ENCODE assay signal across 12 cellular contexts in genomic region chr16:89412811-89413210, GRCh38.
DNase-seq lines count a peak whose midpoint lies in the region; ATAC-seq and TF ChIP-seq lines count a peak whose summit lies in the region.
"Had no signal": no experiment of that assay in that cellular context is flagged by ENCODE, and none has a peak within 500 bp of the region (broad histone marks: within the 10 kb centered on the region; RNA-seq: fewer than 3 reads in every experiment).

No MANE protein-coding gene starts in this region.

- intact Hi-C loops in MCF 10A (cut with micrococcal nuclease) (no loop called here), mammary epithelial cell (cut with micrococcal nuclease) (no loop called here), left ventricle myocardium superior (cut with micrococcal nuclease) (no loop called here)
- intact Hi-C loops in activated CD4-positive, alpha-beta memory T cell treated with anti-CD3 and anti-CD28 coated beads for 36 hours (cut with micrococcal nuclease), result no loop called here

- no peaks in the 10 kb centered on the region for H3K27me3 Mint-ChIP-seq in MCF 10A (ENCODE audit: insufficient read depth, unreplicated experiment)
- no peaks in the 10 kb centered on the region for H3K27me3 Mint-ChIP-seq in activated CD4-positive, alpha-beta memory T cell treated with anti-CD3 and anti-CD28 coated beads for 36 hours

- H3K4me3 ChIP-seq in mammary epithelial cell (replicated peaks in 1 of 3; ENCODE audit: insufficient read depth in 1 of 3, low read depth in 2 of 3, low read length in 3 of 3), result no peak overlapping the region
- H3K4me3 ChIP-seq in smooth muscle cell, result no peak overlapping the region
- H3K4me3 ChIP-seq: coronary artery, PC-9 had no signal

- H3K79me2 ChIP-seq in mammary epithelial cell (ENCODE audit: insufficient read depth, low read length) (peaks cover 96% of the 10 kb centered on the region), smooth muscle cell (ENCODE audit: low read depth) (peaks cover 100% of the 10 kb centered on the region)

- DNase-seq in MCF 10A (ENCODE audit: unreplicated experiment) (no peak), mammary epithelial cell (no peak), left ventricle myocardium superior (peak; percentile 54), smooth muscle cell (lab: John Stamatoyannopoulos, UW; ENCODE audit: unreplicated experiment) (no peak), Kasumi-1 (lab: John Stamatoyannopoulos, UW) (no peak), HPDE6-E6E7 (ENCODE audit: extremely low spot score) (no peak)
- DNase-seq in activated CD4-positive, alpha-beta memory T cell treated with anti-CD3 and anti-CD28 coated beads for 36 hours, result no peak
- no peak for DNase-seq in stimulated activated CD4-positive, alpha-beta T cell treated with anti-CD3 and anti-CD28 coated beads, Interleukin-2, amount 100 ng/mL, for 48 hours
- DNase-seq: activated CD8-positive, alpha-beta memory T cell treated with anti-CD3 and anti-CD28 coated beads for 24 hours; NCI-H2171 treated with DMSO at 0.1 percent for 48 hours; PC-9 had no signal

- no peak for TF ChIP-seq CTCF in MCF 10A (IDR thresholded peaks at IDR 0.05; ENCODE audit: unreplicated experiment)
- no peak for TF ChIP-seq CTCF in mammary epithelial cell (conservative IDR thresholded peaks at IDR 0.05 in 1 of 2, IDR thresholded peaks at IDR 0.05 in 1 of 2; ENCODE audit: extremely low read depth in 1 of 2, insufficient read depth in 1 of 2, low read depth in 1 of 2, low read length in 2 of 2)
- TF ChIP-seq CTCF in smooth muscle cell (IDR thresholded peaks at IDR 0.05; ENCODE audit: borderline replicate concordance, insufficient read depth, poor library complexity, severe bottlenecking), result no peak

- peaks cover 31% of the 10 kb centered on the region for H3K36me3 Mint-ChIP-seq in MCF 10A (ENCODE audit: insufficient read depth, unreplicated experiment)
- H3K36me3 Mint-ChIP-seq in activated CD4-positive, alpha-beta memory T cell treated with anti-CD3 and anti-CD28 coated beads for 36 hours, result peaks cover 17% of the 10 kb centered on the region

- in situ Hi-C loops in mammary epithelial cell (cut with MboI; ENCODE audit: low sequenced_read_pairs in 2 of 2), result no loop called here

- CTCF ChIA-PET in MCF 10A (lab: Yijun Ruan, JAX) (interaction anchor here (0.6 kb wide), 1 partner anchor 21 kb away, joined by 4 read pairs; no protein-coding TSS in a partner anchor), mammary epithelial cell (lab: Charles Lee; ENCODE audit: low non-redundant PET) (no interaction called here)
- CTCF ChIA-PET in activated CD4-positive, alpha-beta memory T cell treated with anti-CD3 and anti-CD28 coated beads for 36 hours (lab: Charles Lee), result no interaction called here

- dilution Hi-C loops in mammary epithelial cell (cut with HindIII; ENCODE audit: low sequenced_read_pairs), result no loop called here

- H3K4me3 Mint-ChIP-seq in MCF 10A (ENCODE audit: unreplicated experiment), result no peak overlapping the region
- H3K4me3 Mint-ChIP-seq in activated CD4-positive, alpha-beta memory T cell treated with anti-CD3 and anti-CD28 coated beads for 36 hours, result no peak overlapping the region

- no peak overlapping the region for H3K9ac ChIP-seq in mammary epithelial cell (ENCODE audit: insufficient read depth, low read length)
- H3K9ac ChIP-seq in smooth muscle cell (ENCODE audit: low read depth), result no peak overlapping the region

- no peaks in the 10 kb centered on the region for H3K9me3 Mint-ChIP-seq in MCF 10A (ENCODE audit: unreplicated experiment)
- no peaks in the 10 kb centered on the region for H3K9me3 Mint-ChIP-seq in activated CD4-positive, alpha-beta memory T cell treated with anti-CD3 and anti-CD28 coated beads for 36 hours

- BruUV-seq in MCF 10A (replicated peaks; lab: Mats Ljungman, UMichigan) (no TSS peak), mammary epithelial cell (replicated peaks; lab: Mats Ljungman, UMichigan) (no TSS peak)

- H3K36me3 ChIP-seq in mammary epithelial cell (ENCODE audit: insufficient read depth, low read length), result no peaks in the 10 kb centered on the region
- H3K36me3 ChIP-seq in smooth muscle cell (ENCODE audit: low read depth), result no peaks in the 10 kb centered on the region

- H3K27me3 ChIP-seq in mammary epithelial cell (ENCODE audit: insufficient read depth, low read length), result no peaks in the 10 kb centered on the region
- no peaks in the 10 kb centered on the region for H3K27me3 ChIP-seq in smooth muscle cell (ENCODE audit: low read depth)

- H3K4me1 ChIP-seq in mammary epithelial cell (ENCODE audit: insufficient read depth, low read length), result peaks cover 35% of the 10 kb centered on the region
- H3K4me1 ChIP-seq in smooth muscle cell (ENCODE audit: low read depth), result peaks cover 30% of the 10 kb centered on the region

- H3F3A ChIP-seq in smooth muscle cell (ENCODE audit: low read depth), result peaks cover 7% of the 10 kb centered on the region

- 93% methylated on average over 4 of the region's 4 CpGs for WGBS in mammary epithelial cell (ENCODE audit: low coverage, missing lambda C conversion rate)
- WGBS in smooth muscle cell (ENCODE audit: low lambda C conversion rate), result 70% methylated on average over 4 of the region's 4 CpGs

- ATAC-seq in left ventricle myocardium superior, result peak; percentile 21

- H3K4me1 Mint-ChIP-seq in MCF 10A (ENCODE audit: insufficient read depth, unreplicated experiment), result peaks cover 21% of the 10 kb centered on the region
- peaks cover 78% of the 10 kb centered on the region for H3K4me1 Mint-ChIP-seq in activated CD4-positive, alpha-beta memory T cell treated with anti-CD3 and anti-CD28 coated beads for 36 hours (ENCODE audit: low read depth)

- H3K27ac ChIP-seq in mammary epithelial cell (ENCODE audit: insufficient read depth, low read depth, low read length), result no peak overlapping the region
- peak overlapping the region; percentile 12 for H3K27ac ChIP-seq in smooth muscle cell (ENCODE audit: low read depth)
- H3K27ac ChIP-seq: coronary artery, PC-9 had no signal

- POLR2A ChIA-PET in MCF 10A (lab: Yijun Ruan, JAX), result interaction anchor here (1.1 to 1.7 kb wide), 2 partner anchors 13 to 30 kb away, joined by 3 to 5 read pairs; no protein-coding TSS in a partner anchor
- POLR2A ChIA-PET in activated CD4-positive, alpha-beta memory T cell treated with anti-CD3 and anti-CD28 coated beads for 36 hours (lab: Charles Lee), result no interaction called here

- H4K20me1 ChIP-seq in mammary epithelial cell (ENCODE audit: insufficient read depth, low read length) (peaks cover 44% of the 10 kb centered on the region), smooth muscle cell (ENCODE audit: low read depth) (peaks cover 100% of the 10 kb centered on the region)

- no peaks in the 10 kb centered on the region for H3K9me3 ChIP-seq in mammary epithelial cell (replicated peaks; ENCODE audit: insufficient read depth, low read length)
- H3K9me3 ChIP-seq in smooth muscle cell (replicated peaks; ENCODE audit: low read depth), result no peaks in the 10 kb centered on the region

- H2AFZ ChIP-seq in mammary epithelial cell (ENCODE audit: low read depth, low read length) (no peak overlapping the region), smooth muscle cell (ENCODE audit: low read depth) (no peak overlapping the region)
- H2AFZ ChIP-seq: PC-9 had no signal

- H3K27ac Mint-ChIP-seq in MCF 10A (ENCODE audit: low read depth, unreplicated experiment), result peak overlapping the region; percentile 73
- peak overlapping the region; percentile 28 for H3K27ac Mint-ChIP-seq in activated CD4-positive, alpha-beta memory T cell treated with anti-CD3 and anti-CD28 coated beads for 36 hours

- H3K4me2 ChIP-seq in mammary epithelial cell (ENCODE audit: insufficient read depth, low read depth, low read length), result no peak overlapping the region
- no peak overlapping the region for H3K4me2 ChIP-seq in smooth muscle cell
- H3K4me2 ChIP-seq: PC-9 had no signal
